Comparison of ENCODE assay signal across 15 cellular contexts in the genomic region with DNA sequence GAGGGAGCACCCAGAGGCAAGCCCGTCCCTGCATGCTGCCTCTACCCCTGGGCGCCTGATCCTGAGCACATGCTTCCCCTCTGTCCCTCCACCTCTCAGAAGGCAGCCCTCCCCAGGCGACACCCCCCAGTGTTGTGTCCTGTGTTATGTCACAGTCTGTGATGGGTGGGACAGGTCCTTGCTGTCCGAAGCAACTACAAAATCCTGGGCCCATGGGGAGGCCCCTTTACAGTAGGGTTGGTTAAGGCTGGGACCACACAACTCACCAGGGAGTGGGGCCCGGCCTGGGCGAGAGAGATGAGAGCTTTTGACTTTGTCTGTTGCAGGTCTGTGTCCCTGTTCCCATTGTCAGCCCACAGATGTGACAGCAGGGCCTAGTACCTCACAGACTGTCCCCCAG.
DNase-seq lines count a peak whose midpoint lies in the region; ATAC-seq and TF ChIP-seq lines count a peak whose summit lies in the region.
"Had no signal": no experiment of that assay in that cellular context is flagged by ENCODE, and none has a peak within 500 bp of the region (broad histone marks: within the 10 kb centered on the region; RNA-seq: fewer than 3 reads in every experiment).

No MANE protein-coding gene starts in this region.

- no peak overlapping the region for H3K27ac Mint-ChIP-seq in activated T-cell treated with anti-CD3 and anti-CD28 coated beads, Interleukin-2, amount 50 U/mL, for 24 hours
- H3K27ac Mint-ChIP-seq in activated T-helper 2 cell treated with anti-CD3 and anti-CD28 coated beads, Interferon-gamma antibody, Interleukin-2, Interleukin-4, amounts not matched to agents 10 μg/mL and 5 μg/mL and 100 μg/mL, durations not matched to agents 14 hours and 24 hours and 36 hours, result peak overlapping the region; percentile 46
- peak overlapping the region; percentile 54 for H3K27ac Mint-ChIP-seq in stimulated activated effector memory CD8-positive, alpha-beta T cell treated with anti-CD3 and anti-CD28 coated beads, Interleukin-12 subunit alpha, Interleukin-12 subunit beta, amount 100 ng/mL, for 72 hours

- no peak for ATAC-seq in activated T-cell treated with anti-CD3 and anti-CD28 coated beads, Interleukin-2, amount 50 U/mL, for 4 hours
- ATAC-seq in gastroesophageal sphincter (no peak), GM21381 (IDR thresholded peaks at IDR 0.05; ENCODE audit: unreplicated experiment) (no peak)
- no peak for ATAC-seq in stimulated activated effector memory CD8-positive, alpha-beta T cell treated with anti-CD3 and anti-CD28 coated beads, Interleukin-12 subunit alpha, Interleukin-12 subunit beta, amount 100 ng/mL, for 72 hours
- ATAC-seq: HCT116 had no signal

- H3K9me3 Mint-ChIP-seq in activated T-cell treated with anti-CD3 and anti-CD28 coated beads, Interleukin-2, amount 50 U/mL, for 24 hours, result no peaks in the 10 kb centered on the region
- no peaks in the 10 kb centered on the region for H3K9me3 Mint-ChIP-seq in activated T-cell treated with anti-CD3 and anti-CD28 coated beads, Interleukin-2, amount 50 U/mL, for 4 hours
- H3K9me3 Mint-ChIP-seq in activated T-helper 2 cell treated with anti-CD3 and anti-CD28 coated beads, Interferon-gamma antibody, Interleukin-2, Interleukin-4, amounts not matched to agents 10 μg/mL and 5 μg/mL and 100 μg/mL, durations not matched to agents 14 hours and 24 hours and 36 hours, result no peaks in the 10 kb centered on the region
- no peaks in the 10 kb centered on the region for H3K9me3 Mint-ChIP-seq in stimulated activated effector memory CD8-positive, alpha-beta T cell treated with anti-CD3 and anti-CD28 coated beads, Interleukin-12 subunit alpha, Interleukin-12 subunit beta, amount 100 ng/mL, for 72 hours
- H3K9me3 Mint-ChIP-seq: CD8-positive, alpha-beta memory T cell had no signal

- no peak overlapping the region for H3K4me3 ChIP-seq in gastroesophageal sphincter
- H3K4me3 ChIP-seq: BLaER1 had no signal

- H3K27me3 ChIP-seq in gastroesophageal sphincter, result no peaks in the 10 kb centered on the region
- H3K27me3 ChIP-seq: BLaER1 had no signal

- peaks cover 77% of the 10 kb centered on the region for H3K36me3 Mint-ChIP-seq in activated T-cell treated with anti-CD3 and anti-CD28 coated beads, Interleukin-2, amount 50 U/mL, for 24 hours (ENCODE audit: low read depth)
- H3K36me3 Mint-ChIP-seq in activated T-cell treated with anti-CD3 and anti-CD28 coated beads, Interleukin-2, amount 50 U/mL, for 4 hours (ENCODE audit: insufficient read depth), result peaks cover 29% of the 10 kb centered on the region
- H3K36me3 Mint-ChIP-seq in activated T-helper 2 cell treated with anti-CD3 and anti-CD28 coated beads, Interferon-gamma antibody, Interleukin-2, Interleukin-4, amounts not matched to agents 10 μg/mL and 5 μg/mL and 100 μg/mL, durations not matched to agents 14 hours and 24 hours and 36 hours (ENCODE audit: low read depth), result peaks cover 46% of the 10 kb centered on the region
- H3K36me3 Mint-ChIP-seq in stimulated activated effector memory CD8-positive, alpha-beta T cell treated with anti-CD3 and anti-CD28 coated beads, Interleukin-12 subunit alpha, Interleukin-12 subunit beta, amount 100 ng/mL, for 72 hours, result peaks cover 79% of the 10 kb centered on the region

- H3K9me3 ChIP-seq in gastroesophageal sphincter, result no peaks in the 10 kb centered on the region
- H3K9me3 ChIP-seq: BLaER1, Caco-2 had no signal

- TF ChIP-seq POLR2A in gastroesophageal sphincter (IDR thresholded peaks at IDR 0.05), result no peak

- TF ChIP-seq EP300 in gastroesophageal sphincter (IDR thresholded peaks at IDR 0.05), result no peak

- H3K4me3 Mint-ChIP-seq in activated T-cell treated with anti-CD3 and anti-CD28 coated beads, Interleukin-2, amount 50 U/mL, for 24 hours, result no peak overlapping the region
- H3K4me3 Mint-ChIP-seq in activated T-cell treated with anti-CD3 and anti-CD28 coated beads, Interleukin-2, amount 50 U/mL, for 4 hours, result no peak overlapping the region
- no peak overlapping the region for H3K4me3 Mint-ChIP-seq in activated T-helper 2 cell treated with anti-CD3 and anti-CD28 coated beads, Interferon-gamma antibody, Interleukin-2, Interleukin-4, amounts not matched to agents 10 μg/mL and 5 μg/mL and 100 μg/mL, durations not matched to agents 14 hours and 24 hours and 36 hours (ENCODE audit: low read depth)
- no peak overlapping the region for H3K4me3 Mint-ChIP-seq in stimulated activated effector memory CD8-positive, alpha-beta T cell treated with anti-CD3 and anti-CD28 coated beads, Interleukin-12 subunit alpha, Interleukin-12 subunit beta, amount 100 ng/mL, for 72 hours
- H3K4me3 Mint-ChIP-seq: CD8-positive, alpha-beta memory T cell had no signal

- H3K4me1 Mint-ChIP-seq in activated T-cell treated with anti-CD3 and anti-CD28 coated beads, Interleukin-2, amount 50 U/mL, for 24 hours (ENCODE audit: low read depth), result no peaks in the 10 kb centered on the region
- H3K4me1 Mint-ChIP-seq in activated T-cell treated with anti-CD3 and anti-CD28 coated beads, Interleukin-2, amount 50 U/mL, for 4 hours (ENCODE audit: low read depth), result no peaks in the 10 kb centered on the region
- no peaks in the 10 kb centered on the region for H3K4me1 Mint-ChIP-seq in activated T-helper 2 cell treated with anti-CD3 and anti-CD28 coated beads, Interferon-gamma antibody, Interleukin-2, Interleukin-4, amounts not matched to agents 10 μg/mL and 5 μg/mL and 100 μg/mL, durations not matched to agents 14 hours and 24 hours and 36 hours (ENCODE audit: low read depth)
- H3K4me1 Mint-ChIP-seq in stimulated activated effector memory CD8-positive, alpha-beta T cell treated with anti-CD3 and anti-CD28 coated beads, Interleukin-12 subunit alpha, Interleukin-12 subunit beta, amount 100 ng/mL, for 72 hours, result no peaks in the 10 kb centered on the region
- H3K4me1 Mint-ChIP-seq: CD8-positive, alpha-beta memory T cell had no signal

- intact Hi-C loops in activated T-helper 2 cell treated with anti-CD3 and anti-CD28 coated beads, Interferon-gamma antibody, Interleukin-2, Interleukin-4, amounts not matched to agents 10 μg/mL and 5 μg/mL and 100 μg/mL, durations not matched to agents 14 hours and 24 hours and 36 hours (cut with micrococcal nuclease), result loop anchor here (10.0 kb wide), 1 partner anchor 45 kb away; no protein-coding TSS in a partner anchor

- peaks cover 0 to 77% of the 10 kb centered on the region in 2 donors for H3K36me3 ChIP-seq in gastroesophageal sphincter

- peak overlapping the region in 3 of 4 donors; percentile 81 to 93 (median 87) for H3K27ac ChIP-seq in gastroesophageal sphincter
- no peak overlapping the region for H3K27ac ChIP-seq in substantia nigra (ENCODE audit: low read depth, low read length, poor library complexity, severe bottlenecking)
- H3K27ac ChIP-seq: BLaER1 had no signal

- DNase-seq in activated T-cell treated with anti-CD3 and anti-CD28 coated beads, Interleukin-2, amount 50 U/mL, for 24 hours, result peak; percentile 16
- DNase-seq in activated T-cell treated with anti-CD3 and anti-CD28 coated beads, Interleukin-2, amount 50 U/mL, for 4 hours, result no peak
- DNase-seq in activated T-helper 2 cell treated with anti-CD3 and anti-CD28 coated beads, Interferon-gamma antibody, Interleukin-2, Interleukin-4, amounts not matched to agents 10 μg/mL and 5 μg/mL and 100 μg/mL, durations not matched to agents 14 hours and 24 hours and 36 hours (ENCODE audit: low spot score), result no peak
- no peak for DNase-seq in stimulated activated effector memory CD8-positive, alpha-beta T cell treated with anti-CD3 and anti-CD28 coated beads, Interleukin-12 subunit alpha, Interleukin-12 subunit beta, amount 100 ng/mL, for 72 hours (ENCODE audit: low spot score in 2 of 2)
- DNase-seq in DMS 273 (lab: John Stamatoyannopoulos, UW; ENCODE audit: unreplicated experiment) (no peak), substantia nigra (lab: John Stamatoyannopoulos, UW) (no peak)
- DNase-seq: 8988T; AML-193; CD8-positive, alpha-beta memory T cell; DMS53 had no signal

- TF ChIP-seq CTCF in gastroesophageal sphincter (IDR thresholded peaks at IDR 0.05), result no peak

- WGBS in gastroesophageal sphincter (ENCODE audit: low coverage in 1 of 2), 2 donors, result no CpG with 5 or more reads among the region's 6 CpGs

- no peaks in the 10 kb centered on the region for H3K27me3 Mint-ChIP-seq in activated T-cell treated with anti-CD3 and anti-CD28 coated beads, Interleukin-2, amount 50 U/mL, for 24 hours
- no peaks in the 10 kb centered on the region for H3K27me3 Mint-ChIP-seq in activated T-cell treated with anti-CD3 and anti-CD28 coated beads, Interleukin-2, amount 50 U/mL, for 4 hours (ENCODE audit: low read depth)
- no peaks in the 10 kb centered on the region for H3K27me3 Mint-ChIP-seq in activated T-helper 2 cell treated with anti-CD3 and anti-CD28 coated beads, Interferon-gamma antibody, Interleukin-2, Interleukin-4, amounts not matched to agents 10 μg/mL and 5 μg/mL and 100 μg/mL, durations not matched to agents 14 hours and 24 hours and 36 hours (ENCODE audit: low read depth)
- H3K27me3 Mint-ChIP-seq: CD8-positive, alpha-beta memory T cell had no signal

- peaks cover 0 to 70% (median 4%) of the 10 kb centered on the region in 3 donors for H3K4me1 ChIP-seq in gastroesophageal sphincter
- H3K4me1 ChIP-seq: BLaER1, Caco-2 had no signal
